Comparison of ENCODE assay signal across 9 cellular contexts in the genomic region with DNA sequence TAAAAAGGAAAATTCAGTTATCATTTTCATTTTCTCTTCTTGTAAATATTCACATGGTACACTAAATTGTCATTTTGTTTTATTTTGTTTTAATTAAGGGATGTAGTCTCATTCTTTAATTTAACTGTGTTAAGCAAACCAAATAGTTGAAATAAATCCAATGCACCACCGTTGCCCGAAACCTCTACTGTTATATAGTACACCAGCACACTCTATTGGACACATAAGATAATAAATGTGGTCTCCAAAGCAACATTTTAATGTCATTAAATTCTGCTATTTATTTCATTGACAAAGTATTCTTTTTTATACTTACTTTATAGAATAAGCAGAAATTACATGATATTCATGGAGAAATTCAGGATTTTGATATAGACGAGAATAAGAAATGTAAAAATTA.
DNase-seq lines count a peak whose midpoint lies in the region; ATAC-seq and TF ChIP-seq lines count a peak whose summit lies in the region.
"Had no signal": no experiment of that assay in that cellular context is flagged by ENCODE, and none has a peak within 500 bp of the region (broad histone marks: within the 10 kb centered on the region; RNA-seq: fewer than 3 reads in every experiment).

No MANE protein-coding gene starts in this region.

- ATAC-seq in GM18858 (IDR thresholded peaks at IDR 0.05; ENCODE audit: unreplicated experiment) (peak; percentile 57), HG02571 (IDR thresholded peaks at IDR 0.05; ENCODE audit: unreplicated experiment) (no peak)

- no peak for TF ChIP-seq POLR2A in ovary (IDR thresholded peaks at IDR 0.05)

- CTCF ChIA-PET in RWPE1 (lab: Yijun Ruan, JAX), result interaction anchor here (2.1 kb wide), 1 partner anchor 761 kb away, joined by 10 read pairs; no protein-coding TSS in a partner anchor

- POLR2A ChIA-PET in RWPE1 (lab: Yijun Ruan, JAX; ENCODE audit: low non-redundant PET), result no interaction called here

- in situ Hi-C loops in KBM-7 (cut with MboI; ENCODE audit: low pct_unique_long_range_greater_than_20kb, low sequenced_read_pairs), result no loop called here

- intact Hi-C loops in ovary (cut with DNase I), result no loop called here

- H3K4me3 ChIP-seq in AG09309 (ENCODE audit: control insufficient read depth, low read depth, low read length) (no peak overlapping the region), ovary (no peak overlapping the region)

- H3K27me3 ChIP-seq in ovary, result no peaks in the 10 kb centered on the region

- no peaks in the 10 kb centered on the region for H3K9me3 ChIP-seq in ovary

- no peaks in the 10 kb centered on the region for H3K4me1 ChIP-seq in ovary (ENCODE audit: insufficient read depth)

- WGBS in ovary, 3 donors, result 21 to 30% (median 23%) methylated on average over 3 of the region's 3 CpGs

- H3K27ac ChIP-seq in RWPE1 (no peak overlapping the region), ovary (no peak overlapping the region)
- H3K27ac ChIP-seq: HL-60 had no signal

- TF ChIP-seq CTCF in AG09309 (IDR thresholded peaks at IDR 0.05; ENCODE audit: control insufficient read depth, insufficient read depth, low read depth, low read length, missing control alignments) (peak; percentile 18), RWPE1 (conservative IDR thresholded peaks at IDR 0.05; ENCODE audit: low read depth) (peak; percentile 28), ovary (IDR thresholded peaks at IDR 0.05) (peak in 1 of 3 donors; percentile 47)

- TF ChIP-seq EP300 in ovary (IDR thresholded peaks at IDR 0.05), result no peak

- peak; percentile 2 for DNase-seq in AG09309 (ENCODE audit: low read depth)
- DNase-seq in RWPE1 (ENCODE audit: low spot score), result peak; percentile 13
- DNase-seq in inferior parietal cortex (ENCODE audit: extremely low spot score), result peak; percentile 37
- DNase-seq in activated CD4-positive, alpha-beta T cell treated with anti-CD3 and anti-CD28 coated beads, Interleukin-2, amount 50 U/mL, for 48 hours, result no peak
- DNase-seq in ovary, result no peak
- no peak for DNase-seq in KBM-7

- no peaks in the 10 kb centered on the region for H3K36me3 ChIP-seq in ovary

Comparison
In these comparisons a context has a peak if more than half of its experiments do, and no peak if none do; other contexts are left out.
1. DNase-seq: peak in AG09309 (single experiment), RWPE1 (single experiment) and inferior parietal cortex (single experiment); none in activated CD4-positive, alpha-beta T cell treated with anti-CD3 and anti-CD28 coated beads, Interleukin-2, amount 50 U/mL, for 48 hours (0 of 2), ovary (0 of 5) and KBM-7 (single experiment).